ENCODE assay signal across 8 cellular contexts in the genomic region with DNA sequence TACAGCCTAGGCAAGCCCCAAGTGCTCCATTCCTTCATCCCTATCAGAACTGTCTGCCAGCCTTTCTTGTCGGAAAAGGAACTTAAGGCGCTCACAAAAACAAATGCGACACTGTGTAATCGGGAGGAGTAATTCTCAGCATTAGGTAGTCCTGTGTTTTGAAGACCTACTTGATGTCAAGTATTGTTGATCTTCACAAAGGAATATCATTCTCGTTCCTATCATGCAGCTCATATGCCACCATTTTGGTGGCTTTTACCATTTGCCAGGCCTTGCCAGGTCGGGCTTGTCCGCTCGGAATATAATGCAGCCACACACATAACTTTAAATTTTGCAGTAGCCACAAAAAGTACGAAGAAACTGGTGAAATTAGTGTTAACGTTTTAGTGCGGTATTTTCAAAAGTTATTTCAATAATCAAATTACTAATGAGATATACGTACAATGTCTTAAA. TPM values are rescaled to one million over a fixed set of nuclear protein-coding genes. Genes with fewer than 3 reads are reported as not detected.
A peak's percentile ranks its signal among the peaks of the same experiment; 100 is the strongest.
DNase-seq lines count a peak whose midpoint lies in the region; ATAC-seq and TF ChIP-seq lines count a peak whose summit lies in the region.

No MANE protein-coding gene starts in this region.

- CTCF ChIA-PET in CD4-positive, alpha-beta memory T cell (lab: Charles Lee; ENCODE audit: partially characterized antibody) = no interaction called here
- CTCF ChIA-PET in activated CD4-positive, alpha-beta memory T cell treated with anti-CD3 and anti-CD28 coated beads for 36 hours (lab: Charles Lee) = no interaction called here

- H4K20me1 ChIP-seq in hepatocyte (ENCODE audit: insufficient read depth, poor library complexity, severe bottlenecking) = peaks cover 33% of the 10 kb centered on the region

- intact Hi-C loops in CD4-positive, alpha-beta memory T cell (cut with micrococcal nuclease) = loop anchor here (2.0 to 5.0 kb wide), 3 partner anchors 352 to 1129 kb away; a partner anchor contains a TSS
- intact Hi-C loops in activated CD4-positive, alpha-beta memory T cell treated with anti-CD3 and anti-CD28 coated beads for 36 hours (cut with micrococcal nuclease) = loop anchor here (2.0 to 10.0 kb wide), 5 partner anchors 16 to 356 kb away; a partner anchor contains a TSS
- intact Hi-C loops in spleen (cut with DNase I; ENCODE audit: low total_unique reads) = no loop called here

- H2AFZ ChIP-seq in hepatocyte = peak overlapping the region; percentile 72

- peaks cover 31% of the 10 kb centered on the region for H3K4me1 ChIP-seq in CD4-positive, alpha-beta memory T cell (ENCODE audit: insufficient read depth, low read length)
- H3K4me1 ChIP-seq in hepatocyte (ENCODE audit: insufficient read depth) (peaks cover 9% of the 10 kb centered on the region), spleen (peaks cover 26 to 42% (median 34%) of the 10 kb centered on the region in 6 donors)

- TF ChIP-seq CTCF in hepatocyte (IDR thresholded peaks at IDR 0.05; ENCODE audit: poor library complexity) = no peak
- no peak for TF ChIP-seq CTCF in spleen (IDR thresholded peaks at IDR 0.05 in 8 of 11, conservative IDR thresholded peaks at IDR 0.05 in 3 of 11)

- H3K4me3 Mint-ChIP-seq in CD4-positive, alpha-beta memory T cell = peak overlapping the region; percentile 95 to 100 (median 100)
- H3K4me3 Mint-ChIP-seq in activated CD4-positive, alpha-beta memory T cell treated with anti-CD3 and anti-CD28 coated beads for 36 hours = peak overlapping the region; percentile 90

- H3K9me3 Mint-ChIP-seq in CD4-positive, alpha-beta memory T cell = no peaks in the 10 kb centered on the region
- no peaks in the 10 kb centered on the region for H3K9me3 Mint-ChIP-seq in activated CD4-positive, alpha-beta memory T cell treated with anti-CD3 and anti-CD28 coated beads for 36 hours

- H3K4me1 Mint-ChIP-seq in CD4-positive, alpha-beta memory T cell = peaks cover 18 to 37% (median 24%) of the 10 kb centered on the region in 4 donors
- H3K4me1 Mint-ChIP-seq in activated CD4-positive, alpha-beta memory T cell treated with anti-CD3 and anti-CD28 coated beads for 36 hours (ENCODE audit: low read depth) = peaks cover 15% of the 10 kb centered on the region

- H3K79me2 ChIP-seq in hepatocyte = peaks cover 43% of the 10 kb centered on the region

- POLR2A ChIA-PET in CD4-positive, alpha-beta memory T cell (lab: Charles Lee; ENCODE audit: partially characterized antibody) = interaction anchor here (1.0 to 3.5 kb wide), 5 partner anchors 12 to 753 kb away, joined by 3 to 24 read pairs (median 3); a partner anchor contains a TSS
- POLR2A ChIA-PET in activated CD4-positive, alpha-beta memory T cell treated with anti-CD3 and anti-CD28 coated beads for 36 hours (lab: Charles Lee) = interaction anchor here (0.5 to 1.3 kb wide), 3 partner anchors 10 to 529 kb away, joined by 3 to 4 read pairs (median 3); no protein-coding TSS in a partner anchor

- H3K36me3 ChIP-seq in CD4-positive, alpha-beta memory T cell (ENCODE audit: insufficient read depth, low read length) = no peaks in the 10 kb centered on the region
- H3K36me3 ChIP-seq in hepatocyte (replicated peaks; ENCODE audit: insufficient read depth, low read depth) (no peaks in the 10 kb centered on the region), spleen (peaks cover 0 to 11% (median 0%) of the 10 kb centered on the region in 6 donors)

- H3K4me2 ChIP-seq in hepatocyte = peak overlapping the region; percentile 77

- TF ChIP-seq POLR2A in spleen (IDR thresholded peaks at IDR 0.05) = no peak

- peak overlapping the region; percentile 31 to 88 for H3K4me3 ChIP-seq in CD4-positive, alpha-beta memory T cell (ENCODE audit: low read length in 2 of 2)
- H3K4me3 ChIP-seq in hepatocyte (peak overlapping the region; percentile 54), spleen (peak overlapping the region; percentile 84 to 99 (median 95))

- H3K36me3 Mint-ChIP-seq in CD4-positive, alpha-beta memory T cell = peaks cover 17 to 30% of the 10 kb centered on the region in 2 donors
- peaks cover 25% of the 10 kb centered on the region for H3K36me3 Mint-ChIP-seq in activated CD4-positive, alpha-beta memory T cell treated with anti-CD3 and anti-CD28 coated beads for 36 hours

- H3K27ac Mint-ChIP-seq in CD4-positive, alpha-beta memory T cell = peak overlapping the region; percentile 99 to 100 (median 100)
- H3K27ac Mint-ChIP-seq in activated CD4-positive, alpha-beta memory T cell treated with anti-CD3 and anti-CD28 coated beads for 36 hours = peak overlapping the region; percentile 95

- H3K9me2 ChIP-seq in hepatocyte (replicated peaks; ENCODE audit: insufficient read depth) = no peaks in the 10 kb centered on the region

- peak overlapping the region; percentile 99 for H3K27ac ChIP-seq in CD4-positive, alpha-beta memory T cell (ENCODE audit: low read depth, low read length)
- H3K27ac ChIP-seq in hepatocyte (peak overlapping the region; percentile 99), spleen (peak overlapping the region; percentile 99 to 100 (median 99))

- no peaks in the 10 kb centered on the region for H3K9me3 ChIP-seq in CD4-positive, alpha-beta memory T cell (ENCODE audit: control insufficient read depth in 1 of 2, low read length in 2 of 2)
- H3K9me3 ChIP-seq in hepatocyte (ENCODE audit: low read depth) (no peaks in the 10 kb centered on the region), spleen (no peaks in the 10 kb centered on the region)

- H3K27me3 Mint-ChIP-seq in CD4-positive, alpha-beta memory T cell = peaks cover 0 to 2% of the 10 kb centered on the region in 2 donors
- H3K27me3 Mint-ChIP-seq in activated CD4-positive, alpha-beta memory T cell treated with anti-CD3 and anti-CD28 coated beads for 36 hours = no peaks in the 10 kb centered on the region

- 49% methylated on average over 12 of the region's 12 CpGs for WGBS in hepatocyte (ENCODE audit: low lambda C conversion rate, missing lambda C conversion rate)
- 44 to 51% (median 50%) methylated on average over 12 of the region's 12 CpGs for WGBS in spleen, 5 donors

- no peak for DNase-seq in CD4-positive, alpha-beta memory T cell
- no peak for DNase-seq in activated CD4-positive, alpha-beta memory T cell treated with anti-CD3 and anti-CD28 coated beads for 36 hours
- DNase-seq in hepatocyte (ENCODE audit: low spot score) = no peak
- DNase-seq in spleen = no peak
- DNase-seq in COLO829 (ENCODE audit: low spot score) = no peak
- no peak for DNase-seq in SIG-M5 treated with dmso at 0.1 percent for 504 hours (lab: John Stamatoyannopoulos, UW; ENCODE audit: unreplicated experiment)

- no peaks in the 10 kb centered on the region for H3K27me3 ChIP-seq in CD4-positive, alpha-beta memory T cell (ENCODE audit: insufficient read depth, low read length)
- no peaks in the 10 kb centered on the region for H3K27me3 ChIP-seq in hepatocyte
- H3K27me3 ChIP-seq in spleen (replicated peaks in 1 of 7) = no peaks in the 10 kb centered on the region

- ATAC-seq in HG02870 (IDR thresholded peaks at IDR 0.05; ENCODE audit: unreplicated experiment) = peak; percentile 4
- no peak for ATAC-seq in HG03439 (IDR thresholded peaks at IDR 0.05; ENCODE audit: unreplicated experiment)

RNA-seq across cellular contexts. Expression of a gene that starts 0.9 kb away (rescaled TPM):
- total RNA-seq in CD4-positive, alpha-beta memory T cell = 100 to 1,000 TPM; 162 to 169 TPM
- polyA plus RNA-seq in CD4-positive, alpha-beta memory T cell = 100 to 1,000 TPM in 1 of 2 donors, 10 to 100 TPM in 1; 58.7 to 131 TPM
- total RNA-seq in activated CD4-positive, alpha-beta memory T cell treated with anti-CD3 and anti-CD28 coated beads for 36 hours = 10 to 100 TPM; 92.4 to 96.4 TPM
- total RNA-seq in hepatocyte = 76.5 and 85.7 TPM in 2 replicates
- 47.6 and 55.7 TPM in 2 replicates for polyA plus RNA-seq in hepatocyte
- 100 to 1,000 TPM in 6 of 7 donors, 10 to 100 TPM in 1; 90.5 to 119 (median 109) TPM for total RNA-seq in spleen
- polyA plus RNA-seq in spleen = 10 to 100 TPM; 53.9 to 76.5 (median 56.2) TPM
